Comparison of ENCODE assay signal across 16 cellular contexts in genomic region chr3:127427666-127428065, GRCh38.
DNase-seq lines count a peak whose midpoint lies in the region; ATAC-seq and TF ChIP-seq lines count a peak whose summit lies in the region.
"Had no signal": no experiment of that assay in that cellular context is flagged by ENCODE, and none has a peak within 500 bp of the region (broad histone marks: within the 10 kb centered on the region; RNA-seq: fewer than 3 reads in every experiment).

No MANE protein-coding gene starts in this region.

- DNase-seq in cardiac septum (ENCODE audit: low spot score) (peak; percentile 44), heart right ventricle (no peak), endodermal cell (peak; percentile 41), neural crest cell (ENCODE audit: low read depth, low spot score) (no peak), type B pancreatic cell (ENCODE audit: extremely low spot score, unreplicated experiment) (no peak), foreskin melanocyte (no peak), midbrain (lab: John Stamatoyannopoulos, UW) (no peak), HUDEP-2 (lab: John Stamatoyannopoulos, UW; ENCODE audit: unreplicated experiment in 76 of 76) (no peak)
- DNase-seq: COR-L47, DMS53, NCI-H1436, NCI-H526, OCI-M1 had no signal

- H3K36me3 ChIP-seq in heart right ventricle (no peaks in the 10 kb centered on the region), endodermal cell (ENCODE audit: control insufficient read depth, insufficient read depth, low read length) (no peaks in the 10 kb centered on the region)
- H3K36me3 ChIP-seq: HAP-1 had no signal

- H3K4me3 Mint-ChIP-seq in endodermal cell = no peak overlapping the region
- peak overlapping the region; percentile 70 for H3K4me3 Mint-ChIP-seq in neural crest cell
- H3K4me3 Mint-ChIP-seq in type B pancreatic cell = peak overlapping the region; percentile 30
- H3K4me3 Mint-ChIP-seq: IgD-negative memory B cell had no signal

- H3K4me1 Mint-ChIP-seq in endodermal cell = peaks cover 16% of the 10 kb centered on the region
- H3K4me1 Mint-ChIP-seq in neural crest cell = peaks cover 59% of the 10 kb centered on the region
- peaks cover 24% of the 10 kb centered on the region for H3K4me1 Mint-ChIP-seq in type B pancreatic cell (ENCODE audit: unreplicated experiment)
- H3K4me1 Mint-ChIP-seq: IgD-negative memory B cell had no signal

- H3K27ac ChIP-seq in heart right ventricle (no peak overlapping the region), endodermal cell (ENCODE audit: low read depth, low read length) (peak overlapping the region; percentile 96)
- H3K27ac ChIP-seq: RWPE1 had no signal

- H3K9me3 Mint-ChIP-seq in endodermal cell (no peaks in the 10 kb centered on the region), neural crest cell (no peaks in the 10 kb centered on the region), type B pancreatic cell (no peaks in the 10 kb centered on the region)
- H3K9me3 Mint-ChIP-seq: IgD-negative memory B cell had no signal

- H3K4me3 ChIP-seq in heart right ventricle (no peak overlapping the region), endodermal cell (ENCODE audit: low read length) (no peak overlapping the region)
- H3K4me3 ChIP-seq: HAP-1 had no signal

- peaks cover 4 to 90% (median 85%) of the 10 kb centered on the region in 7 donors for H3K27me3 ChIP-seq in heart right ventricle
- H3K27me3 ChIP-seq in endodermal cell (ENCODE audit: control insufficient read depth, insufficient read depth, low read length, poor library complexity, severe bottlenecking) = no peaks in the 10 kb centered on the region

- H3K4me1 ChIP-seq in heart right ventricle = no peaks in the 10 kb centered on the region
- H3K4me1 ChIP-seq in endodermal cell (ENCODE audit: control insufficient read depth, insufficient read depth, low read length) = peaks cover 6% of the 10 kb centered on the region

- H3K27me3 Mint-ChIP-seq in endodermal cell (ENCODE audit: insufficient read depth) = peaks cover 1% of the 10 kb centered on the region
- H3K27me3 Mint-ChIP-seq in neural crest cell (ENCODE audit: low read depth) = peaks cover 3% of the 10 kb centered on the region
- peaks cover 61% of the 10 kb centered on the region for H3K27me3 Mint-ChIP-seq in type B pancreatic cell

- intact Hi-C loops in cardiac septum (cut with DNase I) (no loop called here), heart right ventricle (cut with DNase I) (no loop called here)

- H3K9ac ChIP-seq in endodermal cell (ENCODE audit: extremely low read depth, low read length, poor library complexity, severe bottlenecking) = no peak overlapping the region

- no peaks in the 10 kb centered on the region for H3K36me3 Mint-ChIP-seq in endodermal cell (ENCODE audit: low read depth)
- H3K36me3 Mint-ChIP-seq in neural crest cell (ENCODE audit: low read depth) = no peaks in the 10 kb centered on the region
- H3K36me3 Mint-ChIP-seq in type B pancreatic cell = no peaks in the 10 kb centered on the region
- H3K36me3 Mint-ChIP-seq: IgD-negative memory B cell had no signal

- ATAC-seq in heart right ventricle = no peak

- no peaks in the 10 kb centered on the region for H3K9me3 ChIP-seq in heart right ventricle
- no peaks in the 10 kb centered on the region for H3K9me3 ChIP-seq in endodermal cell (ENCODE audit: control insufficient read depth, low read length)
- H3K9me3 ChIP-seq: HAP-1 had no signal

- WGBS in heart right ventricle, 2 donors = 73% methylated on average over 8 of the region's 8 CpGs
- 88% methylated on average over 3 to 8 of the region's 8 CpGs for WGBS in endodermal cell (ENCODE audit: insufficient coverage in 1 of 2, insufficient read length in 1 of 2), 2 experiments

- H3K27ac Mint-ChIP-seq in endodermal cell (no peak overlapping the region), neural crest cell (ENCODE audit: unreplicated experiment) (peak overlapping the region; percentile 97), type B pancreatic cell (peak overlapping the region; percentile 7)
- H3K27ac Mint-ChIP-seq: IgD-negative memory B cell had no signal

- TF ChIP-seq CTCF in heart right ventricle (IDR thresholded peaks at IDR 0.05) (no peak), endodermal cell (conservative IDR thresholded peaks at IDR 0.05) (no peak), neural crest cell (conservative IDR thresholded peaks at IDR 0.05) (no peak), type B pancreatic cell (conservative IDR thresholded peaks at IDR 0.05) (no peak)

Comparison
In these comparisons a context has a peak if more than half of its experiments do, and no peak if none do; other contexts are left out.
1. DNase-seq: peak in cardiac septum (single experiment) and endodermal cell (single experiment); none in heart right ventricle (0 of 2), neural crest cell (single experiment), type B pancreatic cell (single experiment), foreskin melanocyte (single experiment), midbrain (single experiment) and HUDEP-2 (0 of 76).